7 cellular contexts compared by ENCODE assay signal in the genomic region with DNA sequence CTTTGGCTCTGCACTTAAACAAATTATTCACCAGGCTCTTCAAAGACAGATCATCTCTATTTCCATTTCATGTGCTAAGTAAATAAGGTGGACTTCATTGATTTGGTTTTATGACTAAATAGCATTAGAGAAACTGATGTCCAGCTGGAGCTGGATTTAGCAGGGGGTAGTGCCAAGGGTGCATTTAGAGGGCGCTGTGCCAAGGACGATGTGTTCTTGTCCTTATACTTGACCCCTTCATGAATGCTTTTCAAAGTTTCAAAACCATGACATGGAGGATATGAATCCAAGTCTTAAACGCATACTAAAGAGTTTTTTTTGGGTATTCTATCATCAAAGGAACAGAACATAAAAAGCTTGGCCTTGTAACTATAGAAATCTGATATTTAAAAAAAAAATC.
"Had no signal": no experiment of that assay in that cellular context is flagged by ENCODE, and none has a peak within 500 bp of the region (broad histone marks: within the 10 kb centered on the region; RNA-seq: fewer than 3 reads in every experiment).

No MANE protein-coding gene starts in this region.

- DNase-seq: GM23248, GOT3, H7, HFFc6, IMR-90 had no signal

- H3K27ac ChIP-seq: GM23248 had no signal

- ATAC-seq: HCT116, K562 had no signal
